21 cellular contexts compared by ENCODE assay signal in genomic region chr11:125299061-125299616, GRCh38.
DNase-seq lines count a peak whose midpoint lies in the region; FAIRE-seq and TF ChIP-seq lines count a peak whose summit lies in the region.
"Had no signal": no experiment of that assay in that cellular context is flagged by ENCODE, and none has a peak within 500 bp of the region (broad histone marks: within the 10 kb centered on the region; RNA-seq: fewer than 3 reads in every experiment).

No MANE protein-coding gene starts in this region.

- CTCF ChIA-PET in H1 (lab: Charles Lee; ENCODE audit: partially characterized antibody), result interaction anchor here (0.6 to 2.5 kb wide), 3 partner anchors 13 to 57 kb away, joined by 3 to 12 read pairs (median 3); no protein-coding TSS in a partner anchor

- H3K27me3 ChIP-seq in BLaER1 (no peaks in the 10 kb centered on the region), H1 (replicated peaks in 1 of 4; ENCODE audit: control insufficient read depth in 3 of 4, extremely low read depth in 1 of 4, insufficient read depth in 3 of 4, low read length in 3 of 4) (0 out of 7 replicates have a peak, but pooled peaks cover 0 to 2% (median under 1%) of the 10 kb centered on the region in 4 experiments), skeletal muscle tissue (ENCODE audit: control insufficient read depth in 3 of 3, insufficient read depth in 3 of 3, low read length in 3 of 3) (no peaks in the 10 kb centered on the region)

- POLR2A ChIA-PET in H1 (lab: Charles Lee; ENCODE audit: partially characterized antibody), result no interaction called here

- no peak overlapping the region; the same call in 1 of the 2 replicates for H2AK5ac ChIP-seq in H1 (ENCODE audit: low read depth, low read length)

- H3K27me3 Mint-ChIP-seq in nephron progenitor cell (ENCODE audit: low read depth, poor library complexity), result no peaks in the 10 kb centered on the region

- peak overlapping the region; percentile 62; the same call in 1 of the 2 replicates for H4K8ac ChIP-seq in H1 (ENCODE audit: extremely low read depth, insufficient read depth, low read length)

- H3K36me3 ChIP-seq in BLaER1 (no peaks in the 10 kb centered on the region), H1 (ENCODE audit: control insufficient read depth in 2 of 4, insufficient read depth in 4 of 4, low read length in 3 of 4) (no peaks in the 10 kb centered on the region), skeletal muscle tissue (ENCODE audit: control insufficient read depth in 3 of 3, insufficient read depth in 3 of 3, low read length in 3 of 3) (no peaks in the 10 kb centered on the region)

- no peak overlapping the region for H2BK20ac ChIP-seq in H1 (ENCODE audit: low read length)

- H3K18ac ChIP-seq in H1 (ENCODE audit: extremely low read depth, low read length), result no peak overlapping the region

- no peak overlapping the region for H3K4me3 ChIP-seq in BLaER1
- H3K4me3 ChIP-seq in H1 (ENCODE audit: extremely low read depth in 1 of 4, insufficient read depth in 2 of 4, low read depth in 3 of 4, low read length in 4 of 4), result no peak overlapping the region
- H3K4me3 ChIP-seq in skeletal muscle tissue (ENCODE audit: low read length in 3 of 3), result peak overlapping the region in 1 of 3 donors; percentile 9
- H3K4me3 ChIP-seq: GM23248 had no signal

- WGBS in H1 (ENCODE audit: extremely low coverage in 1 of 2, insufficient coverage in 1 of 2, insufficient read length in 1 of 2, insufficient replicate concordance in 2 of 2, low coverage in 1 of 2, low lambda C conversion rate in 2 of 2, missing lambda C conversion rate in 1 of 2), 2 experiments, result 90% methylated on average over 8 of the region's 8 CpGs; no CpG with 5 or more reads in 1 of the 2 experiments

- no peak overlapping the region for H3K9ac ChIP-seq in BLaER1
- H3K9ac ChIP-seq in H1 (replicated peaks in 1 of 4; ENCODE audit: extremely low read depth in 1 of 4, low read depth in 3 of 4, low read length in 3 of 4), result no peak overlapping the region
- H3K9ac ChIP-seq in skeletal muscle tissue (ENCODE audit: low read depth in 1 of 3, low read length in 3 of 3), result no peak overlapping the region
- H3K9ac ChIP-seq: GM23248 had no signal

- H3K27ac ChIP-seq in BLaER1 (no peak overlapping the region), H1 (ENCODE audit: low read depth, low read length) (no peak overlapping the region), skeletal muscle tissue (ENCODE audit: low read depth, low read length) (peak overlapping the region; percentile 30)
- H3K27ac ChIP-seq: GM23248 had no signal

- H3K23ac ChIP-seq in H1 (ENCODE audit: insufficient read length), result no peak overlapping the region

- H3K4me1 ChIP-seq in BLaER1, result peaks cover 16% of the 10 kb centered on the region
- no peaks in the 10 kb centered on the region for H3K4me1 ChIP-seq in H1 (replicated peaks in 1 of 4; ENCODE audit: control insufficient read depth in 3 of 4, insufficient read depth in 4 of 4, low read length in 3 of 4)
- H3K4me1 ChIP-seq in skeletal muscle tissue (ENCODE audit: control insufficient read depth in 3 of 3, insufficient read depth in 3 of 3, low read length in 3 of 3), result peaks cover 13 to 28% (median 22%) of the 10 kb centered on the region in 3 donors
- H3K4me1 ChIP-seq: Caco-2 had no signal

- H4K20me1 ChIP-seq in BLaER1, result no peaks in the 10 kb centered on the region
- peaks cover 0 to 1% of the 10 kb centered on the region in 2 experiments for H4K20me1 ChIP-seq in H1 (replicated peaks in 1 of 2; ENCODE audit: control insufficient read depth in 1 of 2, insufficient read depth in 2 of 2, low read length in 2 of 2)

- no peak overlapping the region for H3K14ac ChIP-seq in H1 (ENCODE audit: insufficient read length)

- no peak overlapping the region for H2BK120ac ChIP-seq in H1 (replicated peaks; ENCODE audit: low read depth, low read length)

- H3K79me1 ChIP-seq in H1 (ENCODE audit: low read depth, low read length), result no peaks in the 10 kb centered on the region

- no peak for TF ChIP-seq POLR2A in H1 (IDR thresholded peaks at IDR 0.05; ENCODE audit: control extremely low read depth in 1 of 2, low read depth in 2 of 2, low read length in 2 of 2)

- H3K4me2 ChIP-seq in BLaER1, result peak overlapping the region; percentile 25; the same call in 1 of the 2 replicates
- no peak overlapping the region for H3K4me2 ChIP-seq in H1 (ENCODE audit: insufficient read depth in 1 of 2, low read depth in 2 of 2, low read length in 2 of 2)

- H2BK15ac ChIP-seq in H1 (ENCODE audit: low read length), result no peak overlapping the region

- no peak for TF ChIP-seq EP300 in H1 (IDR thresholded peaks at IDR 0.05; ENCODE audit: borderline replicate concordance in 1 of 2, low read depth in 2 of 2, low read length in 2 of 2)

- H3K9me3 ChIP-seq in BLaER1, result no peaks in the 10 kb centered on the region
- H3K9me3 ChIP-seq in H1 (ENCODE audit: insufficient read depth in 2 of 2, low read depth in 1 of 2, low read length in 1 of 2), result no peaks in the 10 kb centered on the region
- no peaks in the 10 kb centered on the region for H3K9me3 ChIP-seq in skeletal muscle tissue (ENCODE audit: control insufficient read depth in 3 of 3, low read length in 3 of 3)
- H3K9me3 ChIP-seq: Caco-2 had no signal

- no peak for FAIRE-seq in H1 (lab: Jason Lieb, UNC)
- FAIRE-seq: D721Med, GM12892, GM18507, H54 had no signal

- no peak overlapping the region for H3K56ac ChIP-seq in H1 (replicated peaks; ENCODE audit: insufficient read length, low read depth, low read length)

- peak overlapping the region; percentile 30 for H3K27ac Mint-ChIP-seq in nephron progenitor cell
- H3K27ac Mint-ChIP-seq: B cell; CD4-positive, CD25-positive, alpha-beta regulatory T cell had no signal

- peaks cover 21% of the 10 kb centered on the region for H3K36me3 Mint-ChIP-seq in nephron progenitor cell (ENCODE audit: low read depth)
- H3K36me3 Mint-ChIP-seq: CD4-positive, CD25-positive, alpha-beta regulatory T cell had no signal

- H4K91ac ChIP-seq in H1 (replicated peaks; ENCODE audit: insufficient read length, low read length), result no peak overlapping the region

- H3K23me2 ChIP-seq in H1 (ENCODE audit: low read depth, low read length), result no peaks in the 10 kb centered on the region

- TF ChIP-seq RAD21 in H1 (IDR thresholded peaks at IDR 0.05 in 1 of 2, conservative IDR thresholded peaks at IDR 0.05 in 1 of 2; ENCODE audit: low read depth in 2 of 2, low read length in 2 of 2), result no peak

- no peak overlapping the region for H2AFZ ChIP-seq in H1 (ENCODE audit: low read length)
- H2AFZ ChIP-seq: GM23248 had no signal

- no peak overlapping the region for H3K4ac ChIP-seq in H1 (replicated peaks; ENCODE audit: insufficient read length, low read depth, low read length)

- H2BK12ac ChIP-seq in H1 (ENCODE audit: low read depth, low read length), result no peak overlapping the region

- H3K9me3 Mint-ChIP-seq in nephron progenitor cell, result no peaks in the 10 kb centered on the region
- H3K9me3 Mint-ChIP-seq: CD4-positive, CD25-positive, alpha-beta regulatory T cell had no signal

- peaks cover 55% of the 10 kb centered on the region for H3K4me1 Mint-ChIP-seq in nephron progenitor cell
- H3K4me1 Mint-ChIP-seq: B cell; CD4-positive, CD25-positive, alpha-beta regulatory T cell had no signal

- H2BK5ac ChIP-seq in H1 (ENCODE audit: low read depth, low read length), result no peak overlapping the region

- no peak for TF ChIP-seq CTCF in H1 (IDR thresholded peaks at IDR 0.05; ENCODE audit: control extremely low read depth in 1 of 3, insufficient read depth in 1 of 3, low read depth in 1 of 3, low read length in 3 of 3)
- TF ChIP-seq CTCF in nephron progenitor cell (IDR thresholded peaks at IDR 0.05), result no peak

- H3K4me3 Mint-ChIP-seq in nephron progenitor cell, result no peak overlapping the region
- H3K4me3 Mint-ChIP-seq: B cell; CD4-positive, CD25-positive, alpha-beta regulatory T cell had no signal

- no peak overlapping the region for H4K5ac ChIP-seq in H1 (ENCODE audit: insufficient read length, low read depth, low read length)

- DNase-seq in H1 (ENCODE audit: low read depth in 1 of 2, low spot score in 2 of 2) (no peak), nephron progenitor cell (no peak), ecto neural progenitor cell (ENCODE audit: low spot score) (no peak), AG08395 (ENCODE audit: low spot score) (no peak), DMS 273 treated with DMSO at 0.1 percent for 48 hours (lab: John Stamatoyannopoulos, UW) (no peak)
- DNase-seq: 8988T; C1 segment of cervical spinal cord; Caco-2; CD4-positive, CD25-positive, alpha-beta regulatory T cell; DMS153; DMS79; GDM1; GM23248; HCEC 1CT had no signal

- H3K79me2 ChIP-seq in H1 (ENCODE audit: control insufficient read depth in 1 of 2, insufficient read depth in 2 of 2, low read length in 2 of 2), result no peaks in the 10 kb centered on the region

TF ChIP-seq in H1, 55 proteins besides CTCF, POLR2A, EP300 and RAD21:
- no peak for TF ChIP-seq FOSL1 (IDR thresholded peaks at IDR 0.05; ENCODE audit: insufficient read depth, low read depth, low read length)
- no peak for TF ChIP-seq CTBP2 (IDR thresholded peaks at IDR 0.05; ENCODE audit: borderline replicate concordance, insufficient read depth, insufficient read length, low read length)
- TF ChIP-seq NRF1 (IDR thresholded peaks at IDR 0.05; ENCODE audit: low read depth, low read length), result no peak
- no peak for TF ChIP-seq SAP30 (IDR thresholded peaks at IDR 0.05; ENCODE audit: insufficient read depth, insufficient replicate concordance, low read length)
- no peak for TF ChIP-seq POLR2AphosphoS5 (IDR thresholded peaks at IDR 0.05; ENCODE audit: low read depth, low read length)
- TF ChIP-seq SIRT6 (IDR thresholded peaks at IDR 0.05; ENCODE audit: low read length), result no peak
- TF ChIP-seq SIN3A (conservative IDR thresholded peaks at IDR 0.05 in 1 of 2, IDR thresholded peaks at IDR 0.05 in 1 of 2; ENCODE audit: low read depth in 1 of 2, low read length in 2 of 2), result no peak
TF ChIP-seq in H1: peak in this region for 0.
